Comparison of ENCODE assay signal across 8 cellular contexts in genomic region chr12:96516472-96517417, GRCh38. TPM values are rescaled to one million over a fixed set of nuclear protein-coding genes. Genes with fewer than 3 reads are reported as not detected.
DNase-seq lines count a peak whose midpoint lies in the region; ATAC-seq and TF ChIP-seq lines count a peak whose summit lies in the region.

No MANE protein-coding gene starts in this region.

- peaks cover 14% of the 10 kb centered on the region for H3K4me1 ChIP-seq in OCI-LY7 (ENCODE audit: insufficient read depth, low read length, poor library complexity, severe bottlenecking)
- peaks cover 3 to 4% (median 4%) of the 10 kb centered on the region in 3 donors for H3K4me1 ChIP-seq in esophagus squamous epithelium

- H3K27me3 Mint-ChIP-seq in stimulated activated naive CD8-positive, alpha-beta T cell treated with anti-CD3 and anti-CD28 coated beads, Interleukin-15, amount 100 ng/mL, for 72 hours: no peaks in the 10 kb centered on the region

- no peak overlapping the region for H3K9ac ChIP-seq in neural cell (ENCODE audit: low read length)

- H3K36me3 ChIP-seq in OCI-LY7 (ENCODE audit: insufficient read depth, low read length) (no peaks in the 10 kb centered on the region), esophagus squamous epithelium (no peaks in the 10 kb centered on the region), neural cell (ENCODE audit: insufficient read depth, low read length) (no peaks in the 10 kb centered on the region)

- H3K4me2 ChIP-seq in OCI-LY7 (ENCODE audit: low read length): peak overlapping the region; percentile 30; the same call in 1 of the 2 replicates
- no peak overlapping the region for H3K4me2 ChIP-seq in neural cell (ENCODE audit: low read length)

- no peaks in the 10 kb centered on the region for H3F3A ChIP-seq in neural cell (ENCODE audit: insufficient read depth, low read length, poor library complexity, severe bottlenecking)

- no peaks in the 10 kb centered on the region for H3K9me3 Mint-ChIP-seq in stimulated activated naive CD8-positive, alpha-beta T cell treated with anti-CD3 and anti-CD28 coated beads, Interleukin-15, amount 100 ng/mL, for 72 hours

- H3K9me3 ChIP-seq in OCI-LY7 (ENCODE audit: low read length) (no peaks in the 10 kb centered on the region), esophagus squamous epithelium (no peaks in the 10 kb centered on the region), neural cell (ENCODE audit: low read length) (no peaks in the 10 kb centered on the region)

- TF ChIP-seq EP300 in neural cell (conservative IDR thresholded peaks at IDR 0.05; ENCODE audit: poor library complexity, severe bottlenecking): no peak

- H3K4me3 ChIP-seq in OCI-LY7 (ENCODE audit: low read depth, low read length, poor library complexity, severe bottlenecking) (no peak overlapping the region), esophagus squamous epithelium (no peak overlapping the region), neural cell (ENCODE audit: low read length) (no peak overlapping the region)

- CTCF ChIA-PET in OCI-LY7 (lab: Charles Lee; ENCODE audit: unreplicated experiment): interaction anchor here (0.9 to 1.9 kb wide), 4 partner anchors 30 to 455 kb away, joined by 3 to 10 read pairs (median 4); no protein-coding TSS in a partner anchor

- intact Hi-C loops in OCI-LY7 (cut with micrococcal nuclease; ENCODE audit: unreplicated experiment) (loop anchor here (1.0 to 2.0 kb wide), 5 partner anchors 27 to 598 kb away; partner anchors contain the start of genes CDK17 and CFAP54), esophagus squamous epithelium (cut with DNase I) (loop anchor here (5.0 to 10.0 kb wide), 2 partner anchors 112 to 459 kb away; partner anchors contain the start of gene CDK17)

- H3K27ac ChIP-seq in OCI-LY7 (ENCODE audit: low read depth, low read length, poor library complexity, severe bottlenecking) (no peak overlapping the region), esophagus squamous epithelium (peak overlapping the region in 1 of 4 donors; percentile 22), neural cell (ENCODE audit: low read length) (no peak overlapping the region)

- no peaks in the 10 kb centered on the region for H3K27me3 ChIP-seq in esophagus squamous epithelium
- H3K27me3 ChIP-seq in neural cell (ENCODE audit: insufficient read depth, low read depth, low read length): no peaks in the 10 kb centered on the region

- peaks cover 19% of the 10 kb centered on the region for H3K4me1 Mint-ChIP-seq in stimulated activated naive CD8-positive, alpha-beta T cell treated with anti-CD3 and anti-CD28 coated beads, Interleukin-15, amount 100 ng/mL, for 72 hours

- TF ChIP-seq CTCF in OCI-LY7 (conservative IDR thresholded peaks at IDR 0.05; ENCODE audit: low read length) (peak; percentile 93), esophagus squamous epithelium (IDR thresholded peaks at IDR 0.05) (peak; percentile 54 to 81 (median 72)), neural cell (IDR thresholded peaks at IDR 0.05; ENCODE audit: poor library complexity, severe bottlenecking) (peak; percentile 83)

- no peak for TF ChIP-seq POLR2A in esophagus squamous epithelium (IDR thresholded peaks at IDR 0.05)

- WGBS in esophagus squamous epithelium, 2 donors: 30 to 33% methylated on average over 8 of the region's 8 CpGs

- no peak overlapping the region; the same call in 1 of the 2 replicates for H2AFZ ChIP-seq in OCI-LY7 (ENCODE audit: low read length)
- H2AFZ ChIP-seq in neural cell (ENCODE audit: low read depth, low read length): no peak overlapping the region

- BruUV-seq in OCI-LY7 (replicated peaks; lab: Mats Ljungman, UMichigan): no TSS peak

- H3K79me2 ChIP-seq in OCI-LY7 (ENCODE audit: insufficient read depth, low read depth, low read length) (no peaks in the 10 kb centered on the region), neural cell (replicated peaks; ENCODE audit: insufficient read depth, low read length) (no peaks in the 10 kb centered on the region)

- H3K4me3 Mint-ChIP-seq in stimulated activated naive CD8-positive, alpha-beta T cell treated with anti-CD3 and anti-CD28 coated beads, Interleukin-15, amount 100 ng/mL, for 72 hours: peak overlapping the region; percentile 46 to 64

- peak; percentile 87 for TF ChIP-seq RAD21 in neural cell (conservative IDR thresholded peaks at IDR 0.05)

- peak; percentile 78 for ATAC-seq in GM19468 (IDR thresholded peaks at IDR 0.05; ENCODE audit: extremely low read depth, unreplicated experiment)
- peak; percentile 85 for ATAC-seq in stimulated activated naive CD8-positive, alpha-beta T cell treated with anti-CD3 and anti-CD28 coated beads, Interleukin-15, amount 100 ng/mL, for 72 hours

- DNase-seq in D341Med (ENCODE audit: low spot score): peak; percentile 52
- peak; percentile 52 for DNase-seq in HS-27A (ENCODE audit: low read depth)
- peak; percentile 85 for DNase-seq in OCI-LY7 (ENCODE audit: low spot score)
- DNase-seq in activated T-cell treated with anti-CD3 and anti-CD28 coated beads, Interleukin-2, amount 50 U/mL, for 1 hour: peak; percentile 85
- DNase-seq in esophagus squamous epithelium (lab: John Stamatoyannopoulos, UW): peak; percentile 15
- peak; percentile 79 to 85 for DNase-seq in stimulated activated naive CD8-positive, alpha-beta T cell treated with anti-CD3 and anti-CD28 coated beads, Interleukin-15, amount 100 ng/mL, for 72 hours

- H3K9me2 ChIP-seq in OCI-LY7 (ENCODE audit: insufficient read depth, low read length) (no peaks in the 10 kb centered on the region), neural cell (ENCODE audit: insufficient read depth, low read length) (no peaks in the 10 kb centered on the region)

- H3K27ac Mint-ChIP-seq in stimulated activated naive CD8-positive, alpha-beta T cell treated with anti-CD3 and anti-CD28 coated beads, Interleukin-15, amount 100 ng/mL, for 72 hours: peak overlapping the region; percentile 50 to 80

- POLR2A ChIA-PET in OCI-LY7 (lab: Charles Lee): interaction anchor here (0.6 to 1.3 kb wide), 11 partner anchors 8 to 1652 kb away, joined by 3 to 6 read pairs (median 4); partner anchors contain the start of gene LTA4H

- H4K20me1 ChIP-seq in OCI-LY7 (ENCODE audit: insufficient read depth, low read length) (no peaks in the 10 kb centered on the region), neural cell (ENCODE audit: insufficient read depth) (no peaks in the 10 kb centered on the region)

TF ChIP-seq in neural cell, 6 proteins besides CTCF, POLR2A, EP300 and RAD21:
- TF ChIP-seq POLR2AphosphoS5 (IDR thresholded peaks at IDR 0.05) (no peak), SMC3 (conservative IDR thresholded peaks at IDR 0.05; ENCODE audit: poor library complexity) (peak; percentile 81)

RNA-seq across cellular contexts. Expression of gene CFAP54, which starts 27.4 kb away (rescaled TPM):
- not detected in 2 replicates for total RNA-seq in OCI-LY7 (2014; rRNA removed; shearing (Covaris generic))
- 0.53 TPM in 1 of 2 replicates, not detected in the other for total RNA-seq in OCI-LY7 (2022)
- total RNA-seq in esophagus squamous epithelium: under 1 TPM in 3 of 4 donors, not detected in 1; 0.22 to 0.62 (median 0.57) TPM
- polyA plus RNA-seq in neural cell: 0.44 and 1.1 TPM in 2 replicates
- polyA minus RNA-seq in neural cell: 2.9 and 3.4 TPM in 2 replicates

Comparison
In these comparisons a context has a peak if more than half of its experiments do, and no peak if none do; other contexts are left out.
1. DNase-seq: peak in every context shown above with its lines; median percentile 85 in OCI-LY7; 85 in activated T-cell treated with anti-CD3 and anti-CD28 coated beads, Interleukin-2, amount 50 U/mL, for 1 hour; 82 in stimulated activated naive CD8-positive, alpha-beta T cell treated with anti-CD3 and anti-CD28 coated beads, Interleukin-15, amount 100 ng/mL, for 72 hours; 52 in D341Med; 52 in HS-27A; 15 in esophagus squamous epithelium.